26 cellular contexts compared by ENCODE assay signal in the genomic region with DNA sequence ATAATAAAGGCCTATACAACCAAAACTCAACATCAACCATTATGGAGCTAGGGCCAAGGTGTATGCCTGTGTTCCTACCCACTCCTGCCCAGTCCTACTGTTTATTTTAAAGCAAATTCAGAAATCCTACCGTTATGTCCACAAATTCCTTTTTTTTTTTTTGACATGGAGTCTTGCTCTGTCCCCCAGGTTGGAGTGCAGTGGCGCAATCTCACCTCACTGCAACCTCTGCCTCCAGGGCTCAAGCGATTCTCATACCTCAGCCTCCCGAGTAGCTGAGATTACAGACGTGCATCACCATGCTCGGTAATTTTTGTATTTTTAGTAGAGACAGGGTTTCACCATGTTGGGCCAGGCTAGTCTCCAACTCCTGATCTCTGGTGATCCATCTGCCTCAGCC. TPM values are rescaled to one million over a fixed set of nuclear protein-coding genes. Genes with fewer than 3 reads are reported as not detected.
DNase-seq lines count a peak whose midpoint lies in the region; ATAC-seq and TF ChIP-seq lines count a peak whose summit lies in the region.
"Had no signal": no experiment of that assay in that cellular context is flagged by ENCODE, and none has a peak within 500 bp of the region (broad histone marks: within the 10 kb centered on the region; RNA-seq: fewer than 3 reads in every experiment).

No MANE protein-coding gene starts in this region.

- TF ChIP-seq CTCF in Loucy (conservative IDR thresholded peaks at IDR 0.05; ENCODE audit: low read length), result no peak

- no peaks in the 10 kb centered on the region for H3K9me3 Mint-ChIP-seq in effector memory CD8-positive, alpha-beta T cell
- H3K9me3 Mint-ChIP-seq in naive thymus-derived CD8-positive, alpha-beta T cell, result no peaks in the 10 kb centered on the region
- H3K9me3 Mint-ChIP-seq: activated naive CD4-positive, alpha-beta T cell treated with anti-CD3 and anti-CD28 coated beads for 36 hours had no signal

- H3K4me3 Mint-ChIP-seq in effector memory CD8-positive, alpha-beta T cell, result peak overlapping the region; percentile 89 to 94
- H3K4me3 Mint-ChIP-seq in naive thymus-derived CD8-positive, alpha-beta T cell, result peak overlapping the region in 9 of 10 donors; percentile 39 to 98 (median 91)

- H3K27me3 ChIP-seq in BLaER1 treated with 17β-estradiol and CSF1 and Interleukin-3, amounts not matched to agents 10 nM and 100 nM, result peaks cover 0 to 34% (median 0%) of the 10 kb centered on the region in 11 experiments; a peak in 7 of 22 replicates
- H3K27me3 ChIP-seq in Loucy (ENCODE audit: insufficient read depth, low read length, poor library complexity, severe bottlenecking), result no peaks in the 10 kb centered on the region
- H3K27me3 ChIP-seq: BE2C, breast epithelium, upper lobe of left lung had no signal

- no peak overlapping the region for H3K27ac ChIP-seq in BLaER1 treated with 17β-estradiol and CSF1 and Interleukin-3, amounts not matched to agents 10 nM and 100 nM
- H3K27ac ChIP-seq: breast epithelium, RWPE1 had no signal

- H3K79me2 ChIP-seq in Loucy (ENCODE audit: insufficient read depth, low read length), result peaks cover 25% of the 10 kb centered on the region

- no peak for DNase-seq in effector memory CD8-positive, alpha-beta T cell
- DNase-seq in naive thymus-derived CD8-positive, alpha-beta T cell, result no peak
- DNase-seq in iPS-NIHi7 (ENCODE audit: extremely low spot score) (no peak), NCI-H526 treated with DMSO at 0.1 percent for 48 hours (lab: John Stamatoyannopoulos, UW) (no peak)
- DNase-seq: activated CD4-positive, alpha-beta T cell treated with anti-CD3 and anti-CD28 coated beads for 1 hour; activated naive CD4-positive, alpha-beta T cell treated with anti-CD3 and anti-CD28 coated beads for 36 hours; amygdala; BE2C; effector memory CD4-positive, alpha-beta T cell; erythroblast; head of caudate nucleus; kidney glomerular epithelial cell; mesenchymal stem cell; NCI-H1417 treated with DMSO at 0.1 percent for 48 hours; NCI-H2081; NCI-H345; NCI-H82; small intestine; stimulated activated CD8-positive, alpha-beta memory T cell treated with anti-CD3 and anti-CD28 coated beads, Interleukin-4, amount 100 ng/mL, for 48 hours; upper lobe of left lung had no signal

- H3K27ac Mint-ChIP-seq in effector memory CD8-positive, alpha-beta T cell, result peak overlapping the region in 1 of 2 donors; percentile 62
- peak overlapping the region in 6 of 10 donors; percentile 25 to 84 (median 32) for H3K27ac Mint-ChIP-seq in naive thymus-derived CD8-positive, alpha-beta T cell
- H3K27ac Mint-ChIP-seq: activated naive CD4-positive, alpha-beta T cell treated with anti-CD3 and anti-CD28 coated beads for 36 hours had no signal

- no peaks in the 10 kb centered on the region for H3K9me2 ChIP-seq in Loucy (replicated peaks; ENCODE audit: low read depth, low read length)

- peaks cover 17 to 21% of the 10 kb centered on the region in 2 donors for H3K4me1 Mint-ChIP-seq in effector memory CD8-positive, alpha-beta T cell (ENCODE audit: low read depth in 2 of 2)
- peaks cover 6 to 28% (median 20%) of the 10 kb centered on the region in 4 donors for H3K4me1 Mint-ChIP-seq in naive thymus-derived CD8-positive, alpha-beta T cell

- POLR2A ChIA-PET in naive thymus-derived CD8-positive, alpha-beta T cell (lab: Charles Lee), result interaction anchor here (0.5 to 3.8 kb wide), 4 partner anchors 18 to 813 kb away, joined by 3 to 72 read pairs (median 4); no protein-coding TSS in a partner anchor

- peak overlapping the region in 9 of 11 experiments; percentile 95 to 99 (median 98); a peak in 16 of 22 replicates for H3K4me2 ChIP-seq in BLaER1 treated with 17β-estradiol and CSF1 and Interleukin-3, amounts not matched to agents 10 nM and 100 nM
- H3K4me2 ChIP-seq in Loucy (ENCODE audit: low read depth, low read length, poor library complexity, severe bottlenecking), result peak overlapping the region; percentile 87

- no peak overlapping the region for H3K9ac ChIP-seq in BLaER1 treated with 17β-estradiol and CSF1 and Interleukin-3, amounts not matched to agents 10 nM and 100 nM
- H3K9ac ChIP-seq in Loucy (ENCODE audit: low read depth, low read length, poor library complexity, severe bottlenecking), result no peak overlapping the region

- H3K36me3 Mint-ChIP-seq in effector memory CD8-positive, alpha-beta T cell (ENCODE audit: insufficient read depth), result peaks cover 22% of the 10 kb centered on the region
- no peaks in the 10 kb centered on the region for H3K36me3 Mint-ChIP-seq in naive thymus-derived CD8-positive, alpha-beta T cell

- H3K27me3 Mint-ChIP-seq in effector memory CD8-positive, alpha-beta T cell, result peaks cover 0 to 8% of the 10 kb centered on the region in 2 donors
- peaks cover 0 to 1% (median 0%) of the 10 kb centered on the region in 5 donors for H3K27me3 Mint-ChIP-seq in naive thymus-derived CD8-positive, alpha-beta T cell

- H3K9me3 ChIP-seq in BLaER1 treated with 17β-estradiol and CSF1 and Interleukin-3, amounts not matched to agents 10 nM and 100 nM (replicated peaks in 1 of 11), result no peaks in the 10 kb centered on the region
- H3K9me3 ChIP-seq in Loucy (ENCODE audit: insufficient read depth, low read depth, low read length), result no peaks in the 10 kb centered on the region
- H3K9me3 ChIP-seq: BE2C, breast epithelium, upper lobe of left lung had no signal

- H3K36me3 ChIP-seq in BLaER1 treated with 17β-estradiol and CSF1 and Interleukin-3, amounts not matched to agents 10 nM and 100 nM, result no peaks in the 10 kb centered on the region
- no peaks in the 10 kb centered on the region for H3K36me3 ChIP-seq in Loucy (ENCODE audit: insufficient read depth, low read length)
- H3K36me3 ChIP-seq: BE2C, breast epithelium, upper lobe of left lung had no signal

- H4K20me1 ChIP-seq in BLaER1 treated with 17β-estradiol and CSF1 and Interleukin-3, amounts not matched to agents 10 nM and 100 nM, result peaks cover 0 to 5% (median 0%) of the 10 kb centered on the region in 11 experiments; a peak in 3 of 22 replicates
- H4K20me1 ChIP-seq in Loucy (ENCODE audit: insufficient read depth, low read length, poor library complexity, severe bottlenecking), result peaks cover 5% of the 10 kb centered on the region

- H3K4me3 ChIP-seq in BLaER1 treated with 17β-estradiol and CSF1 and Interleukin-3, amounts not matched to agents 10 nM and 100 nM, result peak overlapping the region in 1 of 10 experiments; percentile 84; a peak in 1 of 20 replicates
- no peak overlapping the region for H3K4me3 ChIP-seq in Loucy (ENCODE audit: low read length, poor library complexity, severe bottlenecking)

- H3F3A ChIP-seq in Loucy (ENCODE audit: low read depth), result peaks cover 8% of the 10 kb centered on the region

- H2AFZ ChIP-seq in Loucy (ENCODE audit: low read length), result no peak overlapping the region

- peaks cover 29 to 52% (median 47%) of the 10 kb centered on the region in 10 experiments for H3K4me1 ChIP-seq in BLaER1 treated with 17β-estradiol and CSF1 and Interleukin-3, amounts not matched to agents 10 nM and 100 nM
- H3K4me1 ChIP-seq in Loucy (ENCODE audit: insufficient read depth, low read length, poor library complexity, severe bottlenecking), result peaks cover 19% of the 10 kb centered on the region
- H3K4me1 ChIP-seq: breast epithelium had no signal

- no peak for ATAC-seq in effector memory CD8-positive, alpha-beta T cell (replicated peaks)
- no peak for ATAC-seq in naive thymus-derived CD8-positive, alpha-beta T cell
- ATAC-seq in GM21526 (IDR thresholded peaks at IDR 0.05; ENCODE audit: low FRiP score, unreplicated experiment), result no peak
- ATAC-seq in GM18519 (IDR thresholded peaks at IDR 0.05; ENCODE audit: low FRiP score, unreplicated experiment), result no peak

RNA-seq across cellular contexts. Expression of a gene that starts 3.1 kb away (rescaled TPM):
- total RNA-seq in naive thymus-derived CD8-positive, alpha-beta T cell, result 10 to 100 TPM; 23.3 to 34.4 TPM
- polyA plus RNA-seq in naive thymus-derived CD8-positive, alpha-beta T cell, result 1 to 10 TPM; 3.1 to 4.7 (median 3.4) TPM

RNA-seq across cellular contexts. Expression of a gene that starts 58.8 kb away (rescaled TPM):
- total RNA-seq in naive thymus-derived CD8-positive, alpha-beta T cell, result 10 to 100 TPM; 40.7 to 41.4 TPM
- polyA plus RNA-seq in naive thymus-derived CD8-positive, alpha-beta T cell, result 100 to 1,000 TPM; 109 to 134 (median 127) TPM

RNA-seq across cellular contexts. Expression of a gene that starts 58.9 kb away (rescaled TPM):
- total RNA-seq in naive thymus-derived CD8-positive, alpha-beta T cell, result 10 to 100 TPM; 28.5 to 32.5 TPM
- 10 to 100 TPM in 1 of 3 donors, 1 to 10 TPM in 2; 5.1 to 10.5 (median 6.0) TPM for polyA plus RNA-seq in naive thymus-derived CD8-positive, alpha-beta T cell
